In the genomic region with DNA sequence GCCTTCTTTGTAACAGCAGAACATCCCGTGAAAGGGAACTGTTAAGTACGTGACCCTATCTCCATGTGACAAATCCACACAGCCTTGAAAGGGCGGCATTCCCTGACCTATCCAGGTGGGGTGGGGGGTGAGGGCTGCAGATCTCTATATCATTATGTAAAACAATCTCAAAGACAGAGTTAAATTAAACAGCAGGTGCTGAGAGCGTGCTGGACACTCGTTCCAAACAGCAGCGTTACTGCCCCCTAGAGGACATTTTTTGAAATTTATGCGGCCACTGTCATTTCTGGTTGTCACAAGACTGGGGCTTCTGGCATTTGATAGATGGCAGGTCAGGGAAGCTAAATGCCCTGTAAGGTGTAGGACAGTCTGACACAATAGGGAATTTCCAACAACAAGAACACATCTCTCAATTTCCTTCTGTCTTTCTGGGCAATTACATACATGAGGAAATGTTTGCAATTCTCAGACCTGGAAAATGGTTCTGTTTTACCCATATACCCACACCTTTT, we compare ENCODE assay signal across 8 cellular contexts. TPM values are rescaled to one million over a fixed set of nuclear protein-coding genes. Genes with fewer than 3 reads are reported as not detected.
DNase-seq lines count a peak whose midpoint lies in the region; ATAC-seq and TF ChIP-seq lines count a peak whose summit lies in the region.

No MANE protein-coding gene starts in this region.

- no peak for ATAC-seq in HG03439 (IDR thresholded peaks at IDR 0.05; ENCODE audit: unreplicated experiment)

- TF ChIP-seq CTCF in GM20000 (IDR thresholded peaks at IDR 0.05; ENCODE audit: extremely low read depth, missing control alignments): peak; percentile 72
- TF ChIP-seq CTCF in kidney epithelial cell (IDR thresholded peaks at IDR 0.05; ENCODE audit: insufficient read depth, low read length, poor library complexity, severe bottlenecking): peak; percentile 75

- no peak overlapping the region for H3K4me3 ChIP-seq in kidney epithelial cell (ENCODE audit: low read depth, low read length)

- no peaks in the 10 kb centered on the region for H3K36me3 ChIP-seq in kidney epithelial cell (ENCODE audit: control insufficient read depth, insufficient read depth, low read length)

- peak; percentile 62 for DNase-seq in AG08396 (ENCODE audit: low spot score)
- DNase-seq in GM20000 (ENCODE audit: low spot score): peak; percentile 77
- peak; percentile 85 for DNase-seq in NCI-H2227 treated with DMSO at 0.1 percent for 48 hours (lab: John Stamatoyannopoulos, UW)
- DNase-seq in activated CD4-positive, CD25-positive, alpha-beta regulatory T cell treated with anti-CD3 and anti-CD28 coated beads, Interleukin-2, amount 50 U/mL, for 16 hours (ENCODE audit: low read depth, low spot score): peak; percentile 47
- DNase-seq in caudate nucleus (lab: John Stamatoyannopoulos, UW): peak in 41 of 61 donors; percentile 8 to 83 (median 37)
- DNase-seq in kidney epithelial cell (ENCODE audit: low read depth): no peak
- DNase-seq in stimulated activated CD4-positive, alpha-beta T cell treated with anti-CD3 and anti-CD28 coated beads, TNF-alpha, amount 100 ng/mL, for 24 hours (ENCODE audit: low read depth in 3 of 3): peak in 2 of 3 experiments; percentile 57 to 62

- H3K27me3 ChIP-seq in kidney epithelial cell (ENCODE audit: control insufficient read depth, insufficient read depth, low read length): no peaks in the 10 kb centered on the region

- no peak overlapping the region for H3K27ac ChIP-seq in caudate nucleus (ENCODE audit: low read depth, low read length)

RNA-seq across cellular contexts. Expression of gene SLC25A39, which starts 6.7 kb away (rescaled TPM):
- 145 and 146 TPM in 2 replicates for total RNA-seq in kidney epithelial cell

RNA-seq across cellular contexts. Expression of gene GRN, which starts 13.8 kb away (rescaled TPM):
- 521 and 704 TPM in 2 replicates for total RNA-seq in kidney epithelial cell

RNA-seq across cellular contexts. Expression of gene RUNDC3A, which starts 22.9 kb away (rescaled TPM):
- total RNA-seq in kidney epithelial cell: 3.3 and 12.3 TPM in 2 replicates

RNA-seq across cellular contexts. Expression of gene FAM171A2, which starts 32.3 kb away (rescaled TPM):
- total RNA-seq in kidney epithelial cell: 12.6 and 16.3 TPM in 2 replicates

RNA-seq across cellular contexts. Expression of gene ITGA2B, which starts 58.1 kb away (rescaled TPM):
- 0.04 and 0.14 TPM in 2 replicates for total RNA-seq in kidney epithelial cell
